Comparison of ENCODE assay signal across 16 cellular contexts in genomic region chr5:168347786-168348414, GRCh38. TPM values are rescaled to one million over a fixed set of nuclear protein-coding genes. Genes with fewer than 3 reads are reported as not detected.
A peak's percentile ranks its signal among the peaks of the same experiment; 100 is the strongest.
DNase-seq lines count a peak whose midpoint lies in the region; ATAC-seq and TF ChIP-seq lines count a peak whose summit lies in the region.
"Had no signal": no experiment of that assay in that cellular context is flagged by ENCODE, and none has a peak within 500 bp of the region (broad histone marks: within the 10 kb centered on the region; RNA-seq: fewer than 3 reads in every experiment).

No MANE protein-coding gene starts in this region.

- peak; percentile 5 for TF ChIP-seq CTCF in GM12873 (IDR thresholded peaks at IDR 0.05; ENCODE audit: insufficient read depth, low read depth, low read length, missing control alignments)
- TF ChIP-seq CTCF in LNCaP clone FGC (IDR thresholded peaks at IDR 0.05; ENCODE audit: control insufficient read depth, extremely low read depth, insufficient read depth) = no peak
- TF ChIP-seq CTCF in endodermal cell (conservative IDR thresholded peaks at IDR 0.05) = peak; percentile 53
- TF ChIP-seq CTCF in ovary (IDR thresholded peaks at IDR 0.05) = no peak

- no peak overlapping the region for H2AK5ac ChIP-seq in neuronal stem cell (ENCODE audit: low read depth, low read length)

- H3K23ac ChIP-seq in neuronal stem cell (ENCODE audit: low read depth, low read length, poor library complexity) = no peak overlapping the region

- no peak overlapping the region for H3K9ac ChIP-seq in endodermal cell (ENCODE audit: extremely low read depth, low read length, poor library complexity, severe bottlenecking)
- H3K9ac ChIP-seq in neuronal stem cell (ENCODE audit: low read depth, low read length, poor library complexity) = no peak overlapping the region
- H3K9ac ChIP-seq: parathyroid adenoma had no signal

- no peak overlapping the region for H2BK15ac ChIP-seq in neuronal stem cell (ENCODE audit: low read length)

- H3K4me2 ChIP-seq in neuronal stem cell (ENCODE audit: insufficient read depth, low read length, poor library complexity, severe bottlenecking) = no peak overlapping the region

- no peak overlapping the region for H2BK120ac ChIP-seq in neuronal stem cell (ENCODE audit: low read depth, low read length)

- H3K4me3 Mint-ChIP-seq in endodermal cell = no peak overlapping the region

- H3K9me3 ChIP-seq in endodermal cell (ENCODE audit: control insufficient read depth, low read length) = no peaks in the 10 kb centered on the region
- H3K9me3 ChIP-seq in neuronal stem cell (replicated peaks in 1 of 2; ENCODE audit: control insufficient read depth in 2 of 2, insufficient read depth in 1 of 2, low read depth in 1 of 2, low read length in 2 of 2) = no peaks in the 10 kb centered on the region
- no peaks in the 10 kb centered on the region for H3K9me3 ChIP-seq in ovary

- no peak overlapping the region for H3K27ac ChIP-seq in endodermal cell (ENCODE audit: low read depth, low read length)
- H3K27ac ChIP-seq in neuronal stem cell (replicated peaks; ENCODE audit: low read length) = no peak overlapping the region
- H3K27ac ChIP-seq in ovary = no peak overlapping the region
- H3K27ac ChIP-seq: parathyroid adenoma had no signal

- no peaks in the 10 kb centered on the region for H3K9me3 Mint-ChIP-seq in endodermal cell

- WGBS in endodermal cell (ENCODE audit: insufficient coverage in 1 of 2, insufficient read length in 1 of 2), 2 experiments = 84 to 93% methylated on average over 2 to 6 of the region's 6 CpGs
- no CpG with 5 or more reads among the region's 6 CpGs for WGBS in neuronal stem cell (ENCODE audit: extremely low coverage in 2 of 2, insufficient read length in 2 of 2, insufficient replicate concordance in 1 of 2), 2 donors
- WGBS in ovary, 3 donors = 76 to 81% (median 80%) methylated on average over 6 of the region's 6 CpGs

- ATAC-seq in GM21423 (IDR thresholded peaks at IDR 0.05; ENCODE audit: unreplicated experiment) = no peak

- no peak overlapping the region for H2BK12ac ChIP-seq in neuronal stem cell (ENCODE audit: low read length)

- peak overlapping the region; percentile 48 for H3K14ac ChIP-seq in neuronal stem cell (ENCODE audit: low read length)

- no peak for TF ChIP-seq POLR2A in ovary (IDR thresholded peaks at IDR 0.05)

- H3K18ac ChIP-seq in neuronal stem cell (ENCODE audit: low read length) = no peak overlapping the region

- H3K79me1 ChIP-seq in neuronal stem cell (ENCODE audit: low read depth, low read length) = no peaks in the 10 kb centered on the region

- no peak overlapping the region for H4K8ac ChIP-seq in neuronal stem cell (ENCODE audit: low read depth, low read length)

- TF ChIP-seq EP300 in ovary (IDR thresholded peaks at IDR 0.05) = no peak

- H3K4me3 ChIP-seq in LNCaP clone FGC (ENCODE audit: low read depth, low read length) (no peak overlapping the region), endodermal cell (ENCODE audit: low read length) (no peak overlapping the region), neuronal stem cell (ENCODE audit: low read length in 2 of 2) (no peak overlapping the region), ovary (no peak overlapping the region)

- no peak overlapping the region for H2AFZ ChIP-seq in neuronal stem cell (ENCODE audit: low read length)
- H2AFZ ChIP-seq: parathyroid adenoma had no signal

- H3K36me3 Mint-ChIP-seq in endodermal cell (ENCODE audit: low read depth) = peaks cover 3% of the 10 kb centered on the region

- no peak overlapping the region for H2BK5ac ChIP-seq in neuronal stem cell (ENCODE audit: low read length)

- H3K4me1 ChIP-seq in endodermal cell (ENCODE audit: control insufficient read depth, insufficient read depth, low read length) (no peaks in the 10 kb centered on the region), neuronal stem cell (ENCODE audit: control insufficient read depth in 2 of 2, insufficient read depth in 1 of 2, low read depth in 1 of 2, low read length in 2 of 2) (peaks cover 0 to 2% of the 10 kb centered on the region in 2 donors), ovary (ENCODE audit: insufficient read depth) (no peaks in the 10 kb centered on the region)
- H3K4me1 ChIP-seq: parathyroid adenoma had no signal

- H3K27me3 ChIP-seq in endodermal cell (ENCODE audit: control insufficient read depth, insufficient read depth, low read length, poor library complexity, severe bottlenecking) (no peaks in the 10 kb centered on the region), neuronal stem cell (ENCODE audit: control insufficient read depth in 3 of 3, insufficient read depth in 3 of 3, low read depth in 1 of 3, low read length in 3 of 3) (no peaks in the 10 kb centered on the region), ovary (no peaks in the 10 kb centered on the region)

- H3K4ac ChIP-seq in neuronal stem cell (ENCODE audit: low read length) = no peak overlapping the region

- no peaks in the 10 kb centered on the region for H3K27me3 Mint-ChIP-seq in endodermal cell (ENCODE audit: insufficient read depth)

- H3K36me3 ChIP-seq in endodermal cell (ENCODE audit: control insufficient read depth, insufficient read depth, low read length) = no peaks in the 10 kb centered on the region
- no peaks in the 10 kb centered on the region for H3K36me3 ChIP-seq in neuronal stem cell (replicated peaks in 1 of 2; ENCODE audit: control insufficient read depth in 2 of 2, insufficient read depth in 2 of 2, low read length in 2 of 2)
- H3K36me3 ChIP-seq in ovary = no peaks in the 10 kb centered on the region

- DNase-seq in LNCaP clone FGC (ENCODE audit: low read depth) (peak; percentile 66), endodermal cell (no peak), neuronal stem cell (ENCODE audit: low spot score) (no peak), NCI-H1092 (lab: John Stamatoyannopoulos, UW) (no peak), inferior parietal cortex (ENCODE audit: extremely low spot score) (no peak), ovary (no peak)
- DNase-seq: activated CD4-positive, alpha-beta T cell treated with anti-CD3 and anti-CD28 coated beads, Interleukin-2, amount 50 U/mL, for 4 hours; activated naive CD4-positive, alpha-beta T cell; NCI-H1436 treated with DMSO at 0.1 percent for 48 hours; NCI-H345; NK-92 treated with Interleukin-12 subunit alpha and Interleukin-12 subunit beta, amount 100 ng/mL, for 24 hours; stimulated activated CD4-positive, alpha-beta T cell treated with anti-CD3 and anti-CD28 coated beads, Interleukin-2, amount 100 ng/mL, for 24 hours; SW 1271 had no signal

- no peak overlapping the region for H4K91ac ChIP-seq in neuronal stem cell (ENCODE audit: low read depth, low read length, poor library complexity)

- peaks cover 32% of the 10 kb centered on the region for H3K4me1 Mint-ChIP-seq in endodermal cell

- no peak overlapping the region for H3K27ac Mint-ChIP-seq in endodermal cell

- intact Hi-C loops in ovary (cut with DNase I) = no loop called here

RNA-seq across cellular contexts. Expression of gene WWC1, which starts 56.5 kb away (rescaled TPM):
- total RNA-seq in endodermal cell (10 to 100 TPM; 18.4 to 20.3 TPM), ovary (10 to 100 TPM in 2 of 7 donors, 1 to 10 TPM in 4, under 1 TPM in 1; 0.58 to 60.3 (median 5.3) TPM)
- polyA plus RNA-seq in endodermal cell (2013, experiment 1 of 2) = 27.5 TPM
- 22.0 TPM for polyA plus RNA-seq in endodermal cell (2013, experiment 2 of 2)
- 11.4 TPM for polyA plus RNA-seq in neuronal stem cell (2013, experiment 1 of 2)
- 12.7 TPM for polyA plus RNA-seq in neuronal stem cell (2013, experiment 2 of 2)
- 10 to 100 TPM in 1 of 2 donors, 1 to 10 TPM in 1; 1.5 to 12.7 TPM for polyA plus RNA-seq in ovary

Comparison
In these comparisons a context has a peak if more than half of its experiments do, and no peak if none do; other contexts are left out.
1. CTCF ChIP-seq: peak in GM12873 (single experiment) and endodermal cell (single experiment); none in LNCaP clone FGC (single experiment) and ovary (0 of 3).